ENCODE assay signal across 8 cellular contexts in genomic region chr18:3447035-3447894, GRCh38. TPM values are rescaled to one million over a fixed set of nuclear protein-coding genes. Genes with fewer than 3 reads are reported as not detected.
DNase-seq lines count a peak whose midpoint lies in the region; ATAC-seq, FAIRE-seq and TF ChIP-seq lines count a peak whose summit lies in the region.

No MANE protein-coding gene starts in this region.

- H3K9me3 Mint-ChIP-seq in activated T-helper 2 cell treated with anti-CD3 and anti-CD28 coated beads, Interferon-gamma antibody, Interleukin-2, Interleukin-4, amounts not matched to agents 10 μg/mL and 5 μg/mL and 100 μg/mL, durations not matched to agents 14 hours and 24 hours and 36 hours = no peaks in the 10 kb centered on the region

- H3K4me3 ChIP-seq in BJ (ENCODE audit: low read depth, low read length) = peak overlapping the region; percentile 57
- peak overlapping the region; percentile 97 for H3K4me3 ChIP-seq in HUES48 (ENCODE audit: low read depth, low read length)
- peak overlapping the region; percentile 73 to 90 for H3K4me3 ChIP-seq in gastroesophageal sphincter
- peak overlapping the region; percentile 86 for H3K4me3 ChIP-seq in retinal pigment epithelial cell (ENCODE audit: low read length)

- peaks cover 5% of the 10 kb centered on the region for H3K27me3 Mint-ChIP-seq in activated T-helper 2 cell treated with anti-CD3 and anti-CD28 coated beads, Interferon-gamma antibody, Interleukin-2, Interleukin-4, amounts not matched to agents 10 μg/mL and 5 μg/mL and 100 μg/mL, durations not matched to agents 14 hours and 24 hours and 36 hours (ENCODE audit: low read depth)

- POLR2A ChIA-PET in BJ (lab: Charles Lee) = interaction anchor here (0.6 to 1.2 kb wide), 7 partner anchors 15 to 420 kb away, joined by 4 to 24 read pairs (median 6); no protein-coding TSS in a partner anchor

- H3K4me1 Mint-ChIP-seq in activated T-helper 2 cell treated with anti-CD3 and anti-CD28 coated beads, Interferon-gamma antibody, Interleukin-2, Interleukin-4, amounts not matched to agents 10 μg/mL and 5 μg/mL and 100 μg/mL, durations not matched to agents 14 hours and 24 hours and 36 hours (ENCODE audit: low read depth) = peaks cover 16% of the 10 kb centered on the region

- CTCF ChIA-PET in BJ (lab: Yijun Ruan, JAX) = interaction anchor here (0.6 to 3.8 kb wide), 7 partner anchors 8 to 224 kb away, joined by 3 to 17 read pairs (median 4); no protein-coding TSS in a partner anchor

- no peak for ATAC-seq in gastroesophageal sphincter
- no peak for ATAC-seq in esophagus mucosa

- peaks cover 32% of the 10 kb centered on the region for H3K4me1 ChIP-seq in HUES48 (ENCODE audit: control insufficient read depth, insufficient read depth, low read length)
- peaks cover 0 to 16% (median 9%) of the 10 kb centered on the region in 3 donors for H3K4me1 ChIP-seq in gastroesophageal sphincter

- intact Hi-C loops in activated T-helper 2 cell treated with anti-CD3 and anti-CD28 coated beads, Interferon-gamma antibody, Interleukin-2, Interleukin-4, amounts not matched to agents 10 μg/mL and 5 μg/mL and 100 μg/mL, durations not matched to agents 14 hours and 24 hours and 36 hours (cut with micrococcal nuclease) = loop anchor here (5.0 kb wide), 2 partner anchors 470 to 485 kb away; no protein-coding TSS in a partner anchor

- TF ChIP-seq EP300 in gastroesophageal sphincter (IDR thresholded peaks at IDR 0.05) = no peak

- TF ChIP-seq POLR2A in gastroesophageal sphincter (IDR thresholded peaks at IDR 0.05) = no peak

- H3K4me3 Mint-ChIP-seq in activated T-helper 2 cell treated with anti-CD3 and anti-CD28 coated beads, Interferon-gamma antibody, Interleukin-2, Interleukin-4, amounts not matched to agents 10 μg/mL and 5 μg/mL and 100 μg/mL, durations not matched to agents 14 hours and 24 hours and 36 hours (ENCODE audit: low read depth) = peak overlapping the region; percentile 89

- H3K9ac ChIP-seq in HUES48 (ENCODE audit: low read depth, low read length) = peak overlapping the region; percentile 92

- H3K27ac ChIP-seq in HUES48 (ENCODE audit: low read depth, low read length) (peak overlapping the region; percentile 100), gastroesophageal sphincter (peak overlapping the region; percentile 94 to 99 (median 99))

- peaks cover 13% of the 10 kb centered on the region for H3K36me3 Mint-ChIP-seq in activated T-helper 2 cell treated with anti-CD3 and anti-CD28 coated beads, Interferon-gamma antibody, Interleukin-2, Interleukin-4, amounts not matched to agents 10 μg/mL and 5 μg/mL and 100 μg/mL, durations not matched to agents 14 hours and 24 hours and 36 hours (ENCODE audit: low read depth)

- 2 to 6% methylated on average over 10 to 22 of the region's 22 CpGs for WGBS in gastroesophageal sphincter (ENCODE audit: low coverage in 1 of 2), 2 donors

- peak overlapping the region; percentile 97 for H3K27ac Mint-ChIP-seq in activated T-helper 2 cell treated with anti-CD3 and anti-CD28 coated beads, Interferon-gamma antibody, Interleukin-2, Interleukin-4, amounts not matched to agents 10 μg/mL and 5 μg/mL and 100 μg/mL, durations not matched to agents 14 hours and 24 hours and 36 hours

- DNase-seq in BJ (ENCODE audit: low read depth) (no peak), retinal pigment epithelial cell (ENCODE audit: low read depth) (no peak), globus pallidus (ENCODE audit: low spot score) (no peak), GM19239 (ENCODE audit: insufficient read length, low spot score) (no peak)
- peak; percentile 32 for DNase-seq in activated T-helper 2 cell treated with anti-CD3 and anti-CD28 coated beads, Interferon-gamma antibody, Interleukin-2, Interleukin-4, amounts not matched to agents 10 μg/mL and 5 μg/mL and 100 μg/mL, durations not matched to agents 14 hours and 24 hours and 36 hours (ENCODE audit: low spot score)

- FAIRE-seq in GM19239 (lab: Jason Lieb, UNC) = no peak

- TF ChIP-seq CTCF in BJ (IDR thresholded peaks at IDR 0.05; ENCODE audit: insufficient read depth, low read depth, low read length) (no peak), gastroesophageal sphincter (IDR thresholded peaks at IDR 0.05) (no peak), retinal pigment epithelial cell (conservative IDR thresholded peaks at IDR 0.05; ENCODE audit: low read depth, low read length) (no peak)

- H3K27me3 ChIP-seq in BJ (ENCODE audit: control insufficient read depth, insufficient read depth, low read length) (no peaks in the 10 kb centered on the region), HUES48 (ENCODE audit: control insufficient read depth, insufficient read depth, low read length) (no peaks in the 10 kb centered on the region), gastroesophageal sphincter (no peaks in the 10 kb centered on the region)

- H3K9me3 ChIP-seq in HUES48 (ENCODE audit: control insufficient read depth, insufficient read depth, low read length) (no peaks in the 10 kb centered on the region), gastroesophageal sphincter (no peaks in the 10 kb centered on the region)

- H3K36me3 ChIP-seq in BJ (ENCODE audit: control insufficient read depth, insufficient read depth, low read length) (no peaks in the 10 kb centered on the region), HUES48 (ENCODE audit: control insufficient read depth, insufficient read depth, low read length) (no peaks in the 10 kb centered on the region), gastroesophageal sphincter (no peaks in the 10 kb centered on the region)

RNA-seq across cellular contexts. Expression of gene TGIF1, which starts 2.7 kb away (rescaled TPM):
- polyA plus RNA-seq in BJ (2011; rRNA removed) = 64.8 and 78.9 TPM in 2 replicates
- 60.7 and 91.7 TPM in 2 replicates for polyA minus RNA-seq in BJ (2011; rRNA and poly(A)+ RNA removed)
- 53.4 and 53.5 TPM in 2 replicates for total RNA-seq in activated T-helper 2 cell treated with anti-CD3 and anti-CD28 coated beads, Interferon-gamma antibody, Interleukin-2, Interleukin-4, amounts not matched to agents 10 μg/mL and 5 μg/mL and 100 μg/mL, durations not matched to agents 14 hours and 24 hours and 36 hours
- total RNA-seq in gastroesophageal sphincter (10 to 100 TPM; 55.5 to 95.8 (median 77.0) TPM), esophagus mucosa (22.4 TPM)
